1 cellular context compared by ENCODE assay signal in the genomic region with DNA sequence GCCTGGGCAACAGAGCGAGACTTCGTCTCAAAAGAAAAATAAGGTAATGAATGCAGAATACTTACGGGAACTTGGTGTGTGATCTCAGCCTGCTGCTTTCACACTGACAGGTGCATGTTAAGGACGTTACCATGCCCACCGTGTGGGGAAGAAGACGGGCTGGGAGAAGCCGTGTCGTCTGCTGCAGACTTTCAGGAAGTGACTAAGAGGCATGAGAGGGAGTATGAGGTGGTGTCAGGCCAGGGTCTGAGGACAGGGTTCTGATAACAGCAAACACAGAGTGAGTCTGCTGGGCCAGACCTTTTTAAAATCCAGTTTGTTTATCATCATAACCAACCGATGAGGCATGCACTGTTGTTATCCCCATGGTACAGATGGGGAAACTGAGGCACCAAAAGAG.
TF ChIP-seq lines count a peak whose summit lies in the region.

No MANE protein-coding gene starts in this region.

TF ChIP-seq in IMR-90, 13 proteins besides CTCF, POLR2A, EP300 and RAD21:
- no peak for TF ChIP-seq NFE2L2 (IDR thresholded peaks at IDR 0.05; ENCODE audit: low read depth, low read length)
- TF ChIP-seq CHD1 (IDR thresholded peaks at IDR 0.05; ENCODE audit: low read depth, low read length), result no peak
- no peak for TF ChIP-seq SMC3 (IDR thresholded peaks at IDR 0.05; ENCODE audit: low read depth, low read length)
- TF ChIP-seq RCOR1 (IDR thresholded peaks at IDR 0.05; ENCODE audit: insufficient replicate concordance, low read length), result no peak
- TF ChIP-seq, protein P1, sequence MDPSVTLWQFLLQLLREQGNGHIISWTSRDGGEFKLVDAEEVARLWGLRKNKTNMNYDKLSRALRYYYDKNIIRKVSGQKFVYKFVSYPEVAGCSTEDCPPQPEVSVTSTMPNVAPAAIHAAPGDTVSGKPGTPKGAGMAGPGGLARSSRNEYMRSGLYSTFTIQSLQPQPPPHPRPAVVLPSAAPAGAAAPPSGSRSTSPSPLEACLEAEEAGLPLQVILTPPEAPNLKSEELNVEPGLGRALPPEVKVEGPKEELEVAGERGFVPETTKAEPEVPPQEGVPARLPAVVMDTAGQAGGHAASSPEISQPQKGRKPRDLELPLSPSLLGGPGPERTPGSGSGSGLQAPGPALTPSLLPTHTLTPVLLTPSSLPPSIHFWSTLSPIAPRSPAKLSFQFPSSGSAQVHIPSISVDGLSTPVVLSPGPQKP (IDR thresholded peaks at IDR 0.05; ENCODE audit: borderline replicate concordance, low read depth, low read length), result no peak
- TF ChIP-seq FOS (IDR thresholded peaks at IDR 0.05; ENCODE audit: low read depth, low read length), result no peak
- no peak for TF ChIP-seq USF2 (IDR thresholded peaks at IDR 0.05; ENCODE audit: low read depth, low read length)
- no peak for TF ChIP-seq MXI1 (IDR thresholded peaks at IDR 0.05; ENCODE audit: borderline replicate concordance, low read depth, low read length)
